1 cellular context compared by ENCODE assay signal in genomic region chr4:151798678-151799416, GRCh38.
TF ChIP-seq lines count a peak whose summit lies in the region.

No MANE protein-coding gene starts in this region.

TF ChIP-seq in GM12878, 131 proteins besides CTCF, POLR2A, EP300 and RAD21:
- TF ChIP-seq BHLHE40 (IDR thresholded peaks at IDR 0.05; ENCODE audit: borderline replicate concordance in 1 of 2, low read depth in 2 of 2, low read length in 1 of 2) (peak in 1 of 2 experiments; percentile 13; a peak in 1 of 4 replicates), MTA2 (IDR thresholded peaks at IDR 0.05; ENCODE audit: low read depth) (peak; percentile 45; the same call in 1 of the 2 replicates), SREBF1 (IDR thresholded peaks at IDR 0.05; ENCODE audit: low read length) (no peak), SMAD1 (IDR thresholded peaks at IDR 0.05; ENCODE audit: low read depth, partially characterized antibody) (no peak), CREM (IDR thresholded peaks at IDR 0.05; ENCODE audit: low read depth) (peak; percentile 39; the same call in 1 of the 2 replicates), TCF12 (IDR thresholded peaks at IDR 0.05; ENCODE audit: low read depth, low read length) (0 out of 2 replicates have a peak, but pooled peaks have one; percentile 43), FOXM1 (IDR thresholded peaks at IDR 0.05; ENCODE audit: low read depth, low read length) (peak; percentile 60; the same call in 1 of the 2 replicates), ZBTB40 (IDR thresholded peaks at IDR 0.05; ENCODE audit: borderline replicate concordance) (no peak), SPI1 (IDR thresholded peaks at IDR 0.05; ENCODE audit: borderline replicate concordance, insufficient read depth, low read depth, low read length) (no peak), NR2F1 (conservative IDR thresholded peaks at IDR 0.05) (0 out of 2 replicates have a peak, but pooled peaks have one; percentile 51), IKZF1 (conservative IDR thresholded peaks at IDR 0.05) (peak; percentile 63), TCF3 (IDR thresholded peaks at IDR 0.05; ENCODE audit: borderline replicate concordance, insufficient read depth, low read depth, low read length) (no peak), ATF7 (IDR thresholded peaks at IDR 0.05; ENCODE audit: low read depth) (0 out of 2 replicates have a peak, but pooled peaks have one; percentile 28), NFIC (IDR thresholded peaks at IDR 0.05; ENCODE audit: low read depth, low read length) (peak; percentile 82), POU2F2 (IDR thresholded peaks at IDR 0.05; ENCODE audit: borderline replicate concordance, low read depth, low read length) (peak; percentile 58; the same call in 1 of the 3 replicates), IKZF2 (IDR thresholded peaks at IDR 0.05) (peak; percentile 62 to 69), ETV6 (conservative IDR thresholded peaks at IDR 0.05 in 1 of 2, IDR thresholded peaks at IDR 0.05 in 1 of 2; ENCODE audit: borderline replicate concordance in 1 of 2, low read depth in 1 of 2) (peak in 1 of 2 experiments; percentile 51; a peak in 1 of 4 replicates), TCF7 (IDR thresholded peaks at IDR 0.05; ENCODE audit: borderline replicate concordance) (no peak), PBX3 (IDR thresholded peaks at IDR 0.05; ENCODE audit: insufficient replicate concordance, low read depth, low read length) (peak; percentile 16), ATF2 (IDR thresholded peaks at IDR 0.05; ENCODE audit: low read length) (peak; percentile 29; the same call in 1 of the 2 replicates), JUNB (IDR thresholded peaks at IDR 0.05) (peak; percentile 50), RUNX3 (IDR thresholded peaks at IDR 0.05; ENCODE audit: low read length) (peak; percentile 95), RELB (IDR thresholded peaks at IDR 0.05; ENCODE audit: low read depth) (peak; percentile 30; the same call in 1 of the 2 replicates), BCL11A (IDR thresholded peaks at IDR 0.05; ENCODE audit: low read depth, low read length) (0 out of 2 replicates have a peak, but pooled peaks have one; percentile 42), SRF (IDR thresholded peaks at IDR 0.05; ENCODE audit: low read depth in 2 of 2, low read length in 2 of 2) (no peak), EED (IDR thresholded peaks at IDR 0.05; ENCODE audit: low read depth) (peak; percentile 91)
